ENCODE assay signal across 1 cellular context in the genomic region with DNA sequence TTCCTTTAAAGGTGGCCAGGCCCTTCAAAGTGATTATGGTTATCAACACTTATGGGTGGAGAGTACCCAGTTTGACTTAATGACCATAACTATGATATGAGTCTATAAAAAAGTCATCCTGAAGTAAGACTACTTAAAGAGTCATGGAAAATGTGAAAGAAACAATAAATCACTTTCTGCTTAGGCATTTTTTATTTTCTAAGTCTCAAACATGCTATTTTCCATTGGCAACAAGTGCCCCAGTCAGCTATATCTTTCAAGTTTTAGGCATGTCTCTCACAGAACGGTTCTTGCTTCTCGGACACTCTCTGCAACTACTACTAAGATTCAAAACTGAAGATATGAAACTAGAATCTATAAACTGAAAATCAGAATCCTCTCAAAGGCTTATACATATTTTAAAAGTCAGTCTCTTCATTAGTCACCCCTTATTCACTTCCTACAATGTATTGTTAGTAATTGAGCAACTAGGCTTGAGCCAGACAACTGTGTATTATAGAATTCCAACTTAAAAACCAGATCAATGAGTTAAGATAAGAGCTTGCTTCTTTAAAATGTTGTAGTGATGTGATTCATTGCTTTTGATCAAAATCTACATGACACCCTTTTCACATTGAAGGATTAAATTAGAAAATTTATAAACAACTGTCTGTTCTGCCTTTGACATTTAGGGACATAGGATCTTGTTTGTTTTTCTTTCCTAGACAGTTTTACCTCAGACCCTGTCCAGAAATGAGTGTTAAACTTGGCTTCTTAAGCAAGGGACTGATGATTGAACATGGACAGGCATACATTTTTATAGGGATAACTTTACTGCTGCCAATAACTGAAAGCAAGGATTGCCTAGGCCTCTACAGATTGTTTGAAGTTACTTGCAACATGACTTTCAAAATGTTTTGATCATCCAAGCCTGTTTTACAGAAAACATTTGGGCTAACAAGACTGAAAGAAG.
TF ChIP-seq lines count a peak whose summit lies in the region.

No MANE protein-coding gene starts in this region.

TF ChIP-seq in K562, 482 proteins besides CTCF, POLR2A, EP300 and RAD21 (continued from another document and continues in another):
- TF ChIP-seq, protein P1, sequence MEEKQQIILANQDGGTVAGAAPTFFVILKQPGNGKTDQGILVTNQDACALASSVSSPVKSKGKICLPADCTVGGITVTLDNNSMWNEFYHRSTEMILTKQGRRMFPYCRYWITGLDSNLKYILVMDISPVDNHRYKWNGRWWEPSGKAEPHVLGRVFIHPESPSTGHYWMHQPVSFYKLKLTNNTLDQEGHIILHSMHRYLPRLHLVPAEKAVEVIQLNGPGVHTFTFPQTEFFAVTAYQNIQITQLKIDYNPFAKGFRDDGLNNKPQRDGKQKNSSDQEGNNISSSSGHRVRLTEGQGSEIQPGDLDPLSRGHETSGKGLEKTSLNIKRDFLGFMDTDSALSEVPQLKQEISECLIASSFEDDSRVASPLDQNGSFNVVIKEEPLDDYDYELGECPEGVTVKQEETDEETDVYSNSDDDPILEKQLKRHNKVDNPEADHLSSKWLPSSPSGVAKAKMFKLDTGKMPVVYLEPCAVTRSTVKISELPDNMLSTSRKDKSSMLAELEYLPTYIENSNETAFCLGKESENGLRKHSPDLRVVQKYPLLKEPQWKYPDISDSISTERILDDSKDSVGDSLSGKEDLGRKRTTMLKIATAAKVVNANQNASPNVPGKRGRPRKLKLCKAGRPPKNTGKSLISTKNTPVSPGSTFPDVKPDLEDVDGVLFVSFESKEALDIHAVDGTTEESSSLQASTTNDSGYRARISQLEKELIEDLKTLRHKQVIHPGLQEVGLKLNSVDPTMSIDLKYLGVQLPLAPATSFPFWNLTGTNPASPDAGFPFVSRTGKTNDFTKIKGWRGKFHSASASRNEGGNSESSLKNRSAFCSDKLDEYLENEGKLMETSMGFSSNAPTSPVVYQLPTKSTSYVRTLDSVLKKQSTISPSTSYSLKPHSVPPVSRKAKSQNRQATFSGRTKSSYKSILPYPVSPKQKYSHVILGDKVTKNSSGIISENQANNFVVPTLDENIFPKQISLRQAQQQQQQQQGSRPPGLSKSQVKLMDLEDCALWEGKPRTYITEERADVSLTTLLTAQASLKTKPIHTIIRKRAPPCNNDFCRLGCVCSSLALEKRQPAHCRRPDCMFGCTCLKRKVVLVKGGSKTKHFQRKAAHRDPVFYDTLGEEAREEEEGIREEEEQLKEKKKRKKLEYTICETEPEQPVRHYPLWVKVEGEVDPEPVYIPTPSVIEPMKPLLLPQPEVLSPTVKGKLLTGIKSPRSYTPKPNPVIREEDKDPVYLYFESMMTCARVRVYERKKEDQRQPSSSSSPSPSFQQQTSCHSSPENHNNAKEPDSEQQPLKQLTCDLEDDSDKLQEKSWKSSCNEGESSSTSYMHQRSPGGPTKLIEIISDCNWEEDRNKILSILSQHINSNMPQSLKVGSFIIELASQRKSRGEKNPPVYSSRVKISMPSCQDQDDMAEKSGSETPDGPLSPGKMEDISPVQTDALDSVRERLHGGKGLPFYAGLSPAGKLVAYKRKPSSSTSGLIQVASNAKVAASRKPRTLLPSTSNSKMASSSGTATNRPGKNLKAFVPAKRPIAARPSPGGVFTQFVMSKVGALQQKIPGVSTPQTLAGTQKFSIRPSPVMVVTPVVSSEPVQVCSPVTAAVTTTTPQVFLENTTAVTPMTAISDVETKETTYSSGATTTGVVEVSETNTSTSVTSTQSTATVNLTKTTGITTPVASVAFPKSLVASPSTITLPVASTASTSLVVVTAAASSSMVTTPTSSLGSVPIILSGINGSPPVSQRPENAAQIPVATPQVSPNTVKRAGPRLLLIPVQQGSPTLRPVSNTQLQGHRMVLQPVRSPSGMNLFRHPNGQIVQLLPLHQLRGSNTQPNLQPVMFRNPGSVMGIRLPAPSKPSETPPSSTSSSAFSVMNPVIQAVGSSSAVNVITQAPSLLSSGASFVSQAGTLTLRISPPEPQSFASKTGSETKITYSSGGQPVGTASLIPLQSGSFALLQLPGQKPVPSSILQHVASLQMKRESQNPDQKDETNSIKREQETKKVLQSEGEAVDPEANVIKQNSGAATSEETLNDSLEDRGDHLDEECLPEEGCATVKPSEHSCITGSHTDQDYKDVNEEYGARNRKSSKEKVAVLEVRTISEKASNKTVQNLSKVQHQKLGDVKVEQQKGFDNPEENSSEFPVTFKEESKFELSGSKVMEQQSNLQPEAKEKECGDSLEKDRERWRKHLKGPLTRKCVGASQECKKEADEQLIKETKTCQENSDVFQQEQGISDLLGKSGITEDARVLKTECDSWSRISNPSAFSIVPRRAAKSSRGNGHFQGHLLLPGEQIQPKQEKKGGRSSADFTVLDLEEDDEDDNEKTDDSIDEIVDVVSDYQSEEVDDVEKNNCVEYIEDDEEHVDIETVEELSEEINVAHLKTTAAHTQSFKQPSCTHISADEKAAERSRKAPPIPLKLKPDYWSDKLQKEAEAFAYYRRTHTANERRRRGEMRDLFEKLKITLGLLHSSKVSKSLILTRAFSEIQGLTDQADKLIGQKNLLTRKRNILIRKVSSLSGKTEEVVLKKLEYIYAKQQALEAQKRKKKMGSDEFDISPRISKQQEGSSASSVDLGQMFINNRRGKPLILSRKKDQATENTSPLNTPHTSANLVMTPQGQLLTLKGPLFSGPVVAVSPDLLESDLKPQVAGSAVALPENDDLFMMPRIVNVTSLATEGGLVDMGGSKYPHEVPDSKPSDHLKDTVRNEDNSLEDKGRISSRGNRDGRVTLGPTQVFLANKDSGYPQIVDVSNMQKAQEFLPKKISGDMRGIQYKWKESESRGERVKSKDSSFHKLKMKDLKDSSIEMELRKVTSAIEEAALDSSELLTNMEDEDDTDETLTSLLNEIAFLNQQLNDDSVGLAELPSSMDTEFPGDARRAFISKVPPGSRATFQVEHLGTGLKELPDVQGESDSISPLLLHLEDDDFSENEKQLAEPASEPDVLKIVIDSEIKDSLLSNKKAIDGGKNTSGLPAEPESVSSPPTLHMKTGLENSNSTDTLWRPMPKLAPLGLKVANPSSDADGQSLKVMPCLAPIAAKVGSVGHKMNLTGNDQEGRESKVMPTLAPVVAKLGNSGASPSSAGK (IDR thresholded peaks at IDR 0.05): no peak
- TF ChIP-seq TSC22D4 (tag; IDR thresholded peaks at IDR 0.05): no peak
- no peak for TF ChIP-seq NCOA4 (IDR thresholded peaks at IDR 0.05; ENCODE audit: partially characterized antibody)
- TF ChIP-seq, protein P2, sequence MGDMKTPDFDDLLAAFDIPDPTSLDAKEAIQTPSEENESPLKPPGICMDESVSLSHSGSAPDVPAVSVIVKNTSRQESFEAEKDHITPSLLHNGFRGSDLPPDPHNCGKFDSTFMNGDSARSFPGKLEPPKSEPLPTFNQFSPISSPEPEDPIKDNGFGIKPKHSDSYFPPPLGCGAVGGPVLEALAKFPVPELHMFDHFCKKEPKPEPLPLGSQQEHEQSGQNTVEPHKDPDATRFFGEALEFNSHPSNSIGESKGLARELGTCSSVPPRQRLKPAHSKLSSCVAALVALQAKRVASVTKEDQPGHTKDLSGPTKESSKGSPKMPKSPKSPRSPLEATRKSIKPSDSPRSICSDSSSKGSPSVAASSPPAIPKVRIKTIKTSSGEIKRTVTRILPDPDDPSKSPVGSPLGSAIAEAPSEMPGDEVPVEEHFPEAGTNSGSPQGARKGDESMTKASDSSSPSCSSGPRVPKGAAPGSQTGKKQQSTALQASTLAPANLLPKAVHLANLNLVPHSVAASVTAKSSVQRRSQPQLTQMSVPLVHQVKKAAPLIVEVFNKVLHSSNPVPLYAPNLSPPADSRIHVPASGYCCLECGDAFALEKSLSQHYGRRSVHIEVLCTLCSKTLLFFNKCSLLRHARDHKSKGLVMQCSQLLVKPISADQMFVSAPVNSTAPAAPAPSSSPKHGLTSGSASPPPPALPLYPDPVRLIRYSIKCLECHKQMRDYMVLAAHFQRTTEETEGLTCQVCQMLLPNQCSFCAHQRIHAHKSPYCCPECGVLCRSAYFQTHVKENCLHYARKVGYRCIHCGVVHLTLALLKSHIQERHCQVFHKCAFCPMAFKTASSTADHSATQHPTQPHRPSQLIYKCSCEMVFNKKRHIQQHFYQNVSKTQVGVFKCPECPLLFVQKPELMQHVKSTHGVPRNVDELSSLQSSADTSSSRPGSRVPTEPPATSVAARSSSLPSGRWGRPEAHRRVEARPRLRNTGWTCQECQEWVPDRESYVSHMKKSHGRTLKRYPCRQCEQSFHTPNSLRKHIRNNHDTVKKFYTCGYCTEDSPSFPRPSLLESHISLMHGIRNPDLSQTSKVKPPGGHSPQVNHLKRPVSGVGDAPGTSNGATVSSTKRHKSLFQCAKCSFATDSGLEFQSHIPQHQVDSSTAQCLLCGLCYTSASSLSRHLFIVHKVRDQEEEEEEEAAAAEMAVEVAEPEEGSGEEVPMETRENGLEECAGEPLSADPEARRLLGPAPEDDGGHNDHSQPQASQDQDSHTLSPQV (IDR thresholded peaks at IDR 0.05): 0 out of 2 replicates have a peak, but pooled peaks have one; percentile 24
- TF ChIP-seq ZZZ3 (IDR thresholded peaks at IDR 0.05): no peak
- no peak for TF ChIP-seq LEF1 (IDR thresholded peaks at IDR 0.05)
- TF ChIP-seq, protein P3, sequence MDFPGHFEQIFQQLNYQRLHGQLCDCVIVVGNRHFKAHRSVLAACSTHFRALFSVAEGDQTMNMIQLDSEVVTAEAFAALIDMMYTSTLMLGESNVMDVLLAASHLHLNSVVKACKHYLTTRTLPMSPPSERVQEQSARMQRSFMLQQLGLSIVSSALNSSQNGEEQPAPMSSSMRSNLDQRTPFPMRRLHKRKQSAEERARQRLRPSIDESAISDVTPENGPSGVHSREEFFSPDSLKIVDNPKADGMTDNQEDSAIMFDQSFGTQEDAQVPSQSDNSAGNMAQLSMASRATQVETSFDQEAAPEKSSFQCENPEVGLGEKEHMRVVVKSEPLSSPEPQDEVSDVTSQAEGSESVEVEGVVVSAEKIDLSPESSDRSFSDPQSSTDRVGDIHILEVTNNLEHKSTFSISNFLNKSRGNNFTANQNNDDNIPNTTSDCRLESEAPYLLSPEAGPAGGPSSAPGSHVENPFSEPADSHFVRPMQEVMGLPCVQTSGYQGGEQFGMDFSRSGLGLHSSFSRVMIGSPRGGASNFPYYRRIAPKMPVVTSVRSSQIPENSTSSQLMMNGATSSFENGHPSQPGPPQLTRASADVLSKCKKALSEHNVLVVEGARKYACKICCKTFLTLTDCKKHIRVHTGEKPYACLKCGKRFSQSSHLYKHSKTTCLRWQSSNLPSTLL (IDR thresholded peaks at IDR 0.05): no peak
- TF ChIP-seq SAFB2 (IDR thresholded peaks at IDR 0.05; ENCODE audit: borderline replicate concordance, low read depth, low read length, severe bottlenecking): no peak
- no peak for TF ChIP-seq POLR3G (IDR thresholded peaks at IDR 0.05; ENCODE audit: extremely low read depth, insufficient read length, insufficient replicate concordance)
- TF ChIP-seq KLF1 (tag; IDR thresholded peaks at IDR 0.05): no peak
- TF ChIP-seq TEAD2 (tag; IDR thresholded peaks at IDR 0.05): no peak
- TF ChIP-seq RBFOX2 (IDR thresholded peaks at IDR 0.05; ENCODE audit: low read depth, low read length): peak; percentile 59
- TF ChIP-seq TAF9B (IDR thresholded peaks at IDR 0.05; ENCODE audit: partially characterized antibody): no peak
- TF ChIP-seq, protein P4, sequence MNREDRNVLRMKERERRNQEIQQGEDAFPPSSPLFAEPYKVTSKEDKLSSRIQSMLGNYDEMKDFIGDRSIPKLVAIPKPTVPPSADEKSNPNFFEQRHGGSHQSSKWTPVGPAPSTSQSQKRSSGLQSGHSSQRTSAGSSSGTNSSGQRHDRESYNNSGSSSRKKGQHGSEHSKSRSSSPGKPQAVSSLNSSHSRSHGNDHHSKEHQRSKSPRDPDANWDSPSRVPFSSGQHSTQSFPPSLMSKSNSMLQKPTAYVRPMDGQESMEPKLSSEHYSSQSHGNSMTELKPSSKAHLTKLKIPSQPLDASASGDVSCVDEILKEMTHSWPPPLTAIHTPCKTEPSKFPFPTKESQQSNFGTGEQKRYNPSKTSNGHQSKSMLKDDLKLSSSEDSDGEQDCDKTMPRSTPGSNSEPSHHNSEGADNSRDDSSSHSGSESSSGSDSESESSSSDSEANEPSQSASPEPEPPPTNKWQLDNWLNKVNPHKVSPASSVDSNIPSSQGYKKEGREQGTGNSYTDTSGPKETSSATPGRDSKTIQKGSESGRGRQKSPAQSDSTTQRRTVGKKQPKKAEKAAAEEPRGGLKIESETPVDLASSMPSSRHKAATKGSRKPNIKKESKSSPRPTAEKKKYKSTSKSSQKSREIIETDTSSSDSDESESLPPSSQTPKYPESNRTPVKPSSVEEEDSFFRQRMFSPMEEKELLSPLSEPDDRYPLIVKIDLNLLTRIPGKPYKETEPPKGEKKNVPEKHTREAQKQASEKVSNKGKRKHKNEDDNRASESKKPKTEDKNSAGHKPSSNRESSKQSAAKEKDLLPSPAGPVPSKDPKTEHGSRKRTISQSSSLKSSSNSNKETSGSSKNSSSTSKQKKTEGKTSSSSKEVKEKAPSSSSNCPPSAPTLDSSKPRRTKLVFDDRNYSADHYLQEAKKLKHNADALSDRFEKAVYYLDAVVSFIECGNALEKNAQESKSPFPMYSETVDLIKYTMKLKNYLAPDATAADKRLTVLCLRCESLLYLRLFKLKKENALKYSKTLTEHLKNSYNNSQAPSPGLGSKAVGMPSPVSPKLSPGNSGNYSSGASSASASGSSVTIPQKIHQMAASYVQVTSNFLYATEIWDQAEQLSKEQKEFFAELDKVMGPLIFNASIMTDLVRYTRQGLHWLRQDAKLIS (CRISPR knock-in tag; IDR thresholded peaks at IDR 0.05): 0 out of 2 replicates have a peak, but pooled peaks have one; percentile 28
- no peak for TF ChIP-seq ZFX (CRISPR knock-in tag; IDR thresholded peaks at IDR 0.05)
- no peak for TF ChIP-seq PTRF (tag; IDR thresholded peaks at IDR 0.05)
- TF ChIP-seq KLF10 (CRISPR knock-in tag; IDR thresholded peaks at IDR 0.05): no peak
- no peak for TF ChIP-seq KAT2B (IDR thresholded peaks at IDR 0.05; ENCODE audit: low read depth, low read length)
- TF ChIP-seq SNRNP70 (optimal IDR thresholded peaks at IDR 0.05; ENCODE audit: low read depth, low read length): no peak
- peak; percentile 81 for TF ChIP-seq PML (IDR thresholded peaks at IDR 0.05; ENCODE audit: low read length)
- TF ChIP-seq MEIS2 (IDR thresholded peaks at IDR 0.05; ENCODE audit: partially characterized antibody): peak; percentile 42
- TF ChIP-seq ZEB2 (IDR thresholded peaks at IDR 0.05): no peak
- TF ChIP-seq ZNF324 (CRISPR knock-in tag; IDR thresholded peaks at IDR 0.05): no peak
- TF ChIP-seq JUN (IDR thresholded peaks at IDR 0.05; ENCODE audit: borderline replicate concordance, low read depth, low read length): no peak
- no peak for TF ChIP-seq JUN (CRISPR knock-in tag; IDR thresholded peaks at IDR 0.05; ENCODE audit: borderline replicate concordance)
